22 cellular contexts compared by ENCODE assay signal in the genomic region with DNA sequence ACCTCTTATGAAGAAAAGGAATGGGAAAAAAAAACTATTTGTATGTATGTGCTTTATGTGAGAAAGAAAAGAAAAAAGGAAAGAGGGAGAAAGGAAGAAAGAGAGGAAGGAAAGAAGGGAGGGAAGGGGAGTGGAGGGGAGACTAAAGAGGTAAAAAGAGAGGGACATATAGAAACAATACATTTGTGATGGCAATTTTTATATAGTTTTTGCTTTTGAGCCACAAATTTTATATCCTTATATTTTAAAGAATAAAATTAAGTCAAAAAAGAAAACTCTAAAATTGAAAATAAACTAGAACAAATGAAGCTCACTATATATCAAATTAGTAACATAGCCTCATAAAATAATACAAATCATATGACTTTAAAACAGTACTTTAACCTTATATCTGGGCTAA. TPM values are rescaled to one million over a fixed set of nuclear protein-coding genes. Genes with fewer than 3 reads are reported as not detected.
DNase-seq lines count a peak whose midpoint lies in the region; ATAC-seq, FAIRE-seq and TF ChIP-seq lines count a peak whose summit lies in the region.
"Had no signal": no experiment of that assay in that cellular context is flagged by ENCODE, and none has a peak within 500 bp of the region (broad histone marks: within the 10 kb centered on the region; RNA-seq: fewer than 3 reads in every experiment).

No MANE protein-coding gene starts in this region.

- H3K36me3 ChIP-seq in K562 (ENCODE audit: control insufficient read depth, insufficient read depth, low read length) = no peaks in the 10 kb centered on the region
- H3K36me3 ChIP-seq: BLaER1 treated with 17β-estradiol and CSF1 and Interleukin-3, amounts not matched to agents 10 nM and 100 nM had no signal

- H3K9ac ChIP-seq in K562 (ENCODE audit: insufficient read depth in 1 of 2, low read depth in 2 of 2, low read length in 2 of 2) = no peak overlapping the region
- H3K9ac ChIP-seq: BLaER1 treated with 17β-estradiol and CSF1 and Interleukin-3, amounts not matched to agents 10 nM and 100 nM had no signal

- TF ChIP-seq RAD21 in K562 (CRISPR knock-in tag; conservative IDR thresholded peaks at IDR 0.05 in 1 of 2, IDR thresholded peaks at IDR 0.05 in 1 of 2) = no peak

- TF ChIP-seq CTCF in K562 (IDR thresholded peaks at IDR 0.05 in 2 of 3, conservative IDR thresholded peaks at IDR 0.05 in 1 of 3; ENCODE audit: insufficient read depth in 2 of 3, low read depth in 1 of 3, low read length in 3 of 3) = no peak

- CTCF ChIA-PET in K562 (lab: Yijun Ruan, JAX; ENCODE audit: low intra/inter-chr PET ratio) = no interaction called here
- CTCF ChIA-PET in activated naive CD4-positive, alpha-beta T cell treated with anti-CD3 and anti-CD28 coated beads, Interleukin-2, amount 10 ng/mL, durations not matched to agents 7 days and 5 days (lab: Charles Lee) = no interaction called here

- no peak for TF ChIP-seq EP300 in K562 (IDR thresholded peaks at IDR 0.05; ENCODE audit: low read length)

- intact Hi-C loops in K562 (cut with micrococcal nuclease) = no loop called here

- no peaks in the 10 kb centered on the region for H3K9me3 ChIP-seq in K562 (replicated peaks; ENCODE audit: control insufficient read depth, insufficient read depth, low read depth, low read length)
- H3K9me3 ChIP-seq: Caco-2 had no signal

- no peak for ATAC-seq in activated T-cell treated with anti-CD3 and anti-CD28 coated beads, Interleukin-2, amount 50 U/mL, for 72 hours (replicated peaks in 1 of 2)
- no peak for ATAC-seq in K562
- ATAC-seq: A549; CD8-positive, alpha-beta T cell; GM12878 had no signal

- H3K36me3 Mint-ChIP-seq in activated T-cell treated with anti-CD3 and anti-CD28 coated beads, Interleukin-2, amount 50 U/mL, for 72 hours (ENCODE audit: insufficient read depth in 2 of 2) = peaks cover 2 to 5% of the 10 kb centered on the region in 2 donors
- H3K36me3 Mint-ChIP-seq in activated T-cell treated with anti-CD3 and anti-CD28 coated beads, Interleukin-2, amount 50 U/mL, for 24 hours (ENCODE audit: low read depth) = no peaks in the 10 kb centered on the region
- no peaks in the 10 kb centered on the region for H3K36me3 Mint-ChIP-seq in activated naive CD4-positive, alpha-beta T cell treated with anti-CD3 and anti-CD28 coated beads, Interleukin-2, amount 10 ng/mL, durations not matched to agents 7 days and 5 days
- H3K36me3 Mint-ChIP-seq: CD8-positive, alpha-beta T cell had no signal

- H3K27ac ChIP-seq in K562 (ENCODE audit: extremely low read depth, low read depth, low read length) = no peak overlapping the region
- H3K27ac ChIP-seq: 22Rv1; A549; BLaER1 treated with 17β-estradiol and CSF1 and Interleukin-3, amounts not matched to agents 10 nM and 100 nM; C4-2B had no signal

- H3K4me1 ChIP-seq in K562 (replicated peaks in 1 of 2; ENCODE audit: control insufficient read depth in 2 of 2, insufficient read depth in 2 of 2, low read length in 2 of 2) = no peaks in the 10 kb centered on the region
- H3K4me1 ChIP-seq: A549, Caco-2 had no signal

- H3K27me3 Mint-ChIP-seq in activated T-cell treated with anti-CD3 and anti-CD28 coated beads, Interleukin-2, amount 50 U/mL, for 72 hours (ENCODE audit: low read depth) = no peaks in the 10 kb centered on the region
- no peaks in the 10 kb centered on the region for H3K27me3 Mint-ChIP-seq in activated T-cell treated with anti-CD3 and anti-CD28 coated beads, Interleukin-2, amount 50 U/mL, for 24 hours
- H3K27me3 Mint-ChIP-seq in activated naive CD4-positive, alpha-beta T cell treated with anti-CD3 and anti-CD28 coated beads, Interleukin-2, amount 10 ng/mL, durations not matched to agents 7 days and 5 days = peaks cover 15% of the 10 kb centered on the region
- H3K27me3 Mint-ChIP-seq: B cell; CD4-positive, alpha-beta T cell had no signal

- H3K4me3 Mint-ChIP-seq in activated T-cell treated with anti-CD3 and anti-CD28 coated beads, Interleukin-2, amount 50 U/mL, for 72 hours = no peak overlapping the region
- H3K4me3 Mint-ChIP-seq in activated T-cell treated with anti-CD3 and anti-CD28 coated beads, Interleukin-2, amount 50 U/mL, for 24 hours = no peak overlapping the region
- H3K4me3 Mint-ChIP-seq in activated naive CD4-positive, alpha-beta T cell treated with anti-CD3 and anti-CD28 coated beads, Interleukin-2, amount 10 ng/mL, durations not matched to agents 7 days and 5 days = no peak overlapping the region
- H3K4me3 Mint-ChIP-seq: B cell; CD4-positive, alpha-beta T cell; CD8-positive, alpha-beta T cell had no signal

- H3K4me1 Mint-ChIP-seq in activated T-cell treated with anti-CD3 and anti-CD28 coated beads, Interleukin-2, amount 50 U/mL, for 72 hours (ENCODE audit: low read depth) = no peaks in the 10 kb centered on the region
- H3K4me1 Mint-ChIP-seq in activated T-cell treated with anti-CD3 and anti-CD28 coated beads, Interleukin-2, amount 50 U/mL, for 24 hours (ENCODE audit: low read depth) = peaks cover 2% of the 10 kb centered on the region
- no peaks in the 10 kb centered on the region for H3K4me1 Mint-ChIP-seq in activated naive CD4-positive, alpha-beta T cell treated with anti-CD3 and anti-CD28 coated beads, Interleukin-2, amount 10 ng/mL, durations not matched to agents 7 days and 5 days
- H3K4me1 Mint-ChIP-seq: B cell had no signal

- BruUV-seq in K562 (replicated peaks; lab: Mats Ljungman, UMichigan) = no TSS peak

- POLR2A ChIA-PET in K562 (lab: Yijun Ruan, JAX) = interaction anchor here (0.7 kb wide), 1 partner anchor 46 kb away, joined by 3 read pairs; no protein-coding TSS in a partner anchor

- DNase-seq in activated T-cell treated with anti-CD3 and anti-CD28 coated beads, Interleukin-2, amount 50 U/mL, for 72 hours = no peak
- no peak for DNase-seq in activated T-cell treated with anti-CD3 and anti-CD28 coated beads, Interleukin-2, amount 50 U/mL, for 24 hours
- no peak for DNase-seq in K562 (ENCODE audit: extremely low read depth in 1 of 4, low spot score in 3 of 4)
- no peak for DNase-seq in NCI-H1048 (lab: John Stamatoyannopoulos, UW)
- DNase-seq in activated naive CD4-positive, alpha-beta T cell treated with anti-CD3 and anti-CD28 coated beads, Interleukin-2, amount 10 ng/mL, durations not matched to agents 7 days and 5 days = no peak
- DNase-seq: AML-193; Caco-2; Calu3; CD4-positive, alpha-beta T cell; CD8-positive, alpha-beta T cell; DMS79 treated with DMSO at 0.1 percent for 48 hours; GDM1 had no signal

- H3K27ac Mint-ChIP-seq in activated T-cell treated with anti-CD3 and anti-CD28 coated beads, Interleukin-2, amount 50 U/mL, for 72 hours = peak overlapping the region; percentile 19
- no peak overlapping the region for H3K27ac Mint-ChIP-seq in activated T-cell treated with anti-CD3 and anti-CD28 coated beads, Interleukin-2, amount 50 U/mL, for 24 hours
- H3K27ac Mint-ChIP-seq in activated naive CD4-positive, alpha-beta T cell treated with anti-CD3 and anti-CD28 coated beads, Interleukin-2, amount 10 ng/mL, durations not matched to agents 7 days and 5 days = no peak overlapping the region
- H3K27ac Mint-ChIP-seq: B cell; CD4-positive, alpha-beta T cell; CD8-positive, alpha-beta T cell had no signal

- no peaks in the 10 kb centered on the region for H3K79me2 ChIP-seq in K562 (ENCODE audit: control insufficient read depth, insufficient read depth, low read length)

- peaks cover 0 to 16% of the 10 kb centered on the region in 2 experiments; a peak in 3 of 5 replicates for H3K27me3 ChIP-seq in K562 (ENCODE audit: control insufficient read depth in 2 of 2, insufficient read depth in 2 of 2, low read length in 2 of 2)
- H3K27me3 ChIP-seq: BLaER1 treated with 17β-estradiol and CSF1 and Interleukin-3, amounts not matched to agents 10 nM and 100 nM had no signal

- in situ Hi-C loops in K562 (cut with MboI) = no loop called here

- H3K4me2 ChIP-seq in K562 (ENCODE audit: insufficient read depth, low read length) = no peak overlapping the region
- H3K4me2 ChIP-seq: A549; BLaER1 treated with 17β-estradiol and CSF1 and Interleukin-3, amounts not matched to agents 10 nM and 100 nM had no signal

- peaks cover 0 to 2% of the 10 kb centered on the region in 2 donors for H3K9me3 Mint-ChIP-seq in activated T-cell treated with anti-CD3 and anti-CD28 coated beads, Interleukin-2, amount 50 U/mL, for 72 hours
- peaks cover 7% of the 10 kb centered on the region for H3K9me3 Mint-ChIP-seq in activated T-cell treated with anti-CD3 and anti-CD28 coated beads, Interleukin-2, amount 50 U/mL, for 24 hours
- H3K9me3 Mint-ChIP-seq in activated naive CD4-positive, alpha-beta T cell treated with anti-CD3 and anti-CD28 coated beads, Interleukin-2, amount 10 ng/mL, durations not matched to agents 7 days and 5 days = no peaks in the 10 kb centered on the region

- H3K9me1 ChIP-seq in K562 (ENCODE audit: control insufficient read depth, insufficient read depth, low read length) = no peaks in the 10 kb centered on the region

- no peak overlapping the region for H2AFZ ChIP-seq in K562 (ENCODE audit: low read depth, low read length)

- H4K20me1 ChIP-seq in K562 (replicated peaks; ENCODE audit: control insufficient read depth, insufficient read depth, low read length) = no peaks in the 10 kb centered on the region
- H4K20me1 ChIP-seq: BLaER1 treated with 17β-estradiol and CSF1 and Interleukin-3, amounts not matched to agents 10 nM and 100 nM had no signal

- FAIRE-seq in G401.6 (lab: Jason Lieb, UNC) = peak; percentile 41
- no peak for FAIRE-seq in K562 (lab: Jason Lieb, UNC)
- FAIRE-seq: A549, D721Med, GM12878, GM12892, GM18507 had no signal

- H3K4me3 ChIP-seq in K562 = no peak overlapping the region
- H3K4me3 ChIP-seq: A549; BLaER1 treated with 17β-estradiol and CSF1 and Interleukin-3, amounts not matched to agents 10 nM and 100 nM; GM12878 had no signal

- no peak for TF ChIP-seq POLR2A in K562 (conservative IDR thresholded peaks at IDR 0.05)

RNA-seq across cellular contexts. Expression of gene C7orf25, which starts 11.0 kb away (rescaled TPM):
- 1 to 10 TPM; 3.5 to 5.1 TPM for total RNA-seq in activated T-cell treated with anti-CD3 and anti-CD28 coated beads, Interleukin-2, amount 50 U/mL, for 72 hours
- total RNA-seq in K562 (2011; cell fraction: chromatin; rRNA removed; ENCODE audit: low replicate concordance) = 6.8 and 19.1 TPM in 2 replicates
- 2.8 and 5.7 TPM in 2 replicates for total RNA-seq in K562 (2011; cell fraction: nucleolus; rRNA removed)
- total RNA-seq in K562 (2011; cell fraction: nucleoplasm; rRNA removed) = 5.9 and 12.0 TPM in 2 replicates
- total RNA-seq in K562 (2014; rRNA removed) (1.2 and 1.9 TPM in 2 replicates), K562 (2014; rRNA removed; fragmentation: Illumina TruSeq; extraction: Trizol) (2.9 TPM in 2 replicates), K562 (2015; rRNA removed; fragmentation: Illumina TruSeq; extraction: Trizol) (2.0 and 2.3 TPM in 2 replicates), K562 (2021) (3.4 and 4.4 TPM in 2 replicates)
- polyA plus RNA-seq in K562 (2011; rRNA removed) (3.0 and 4.7 TPM in 2 replicates), K562 (2014; fragmentation: Illumina TruSeq; extraction: Trizol) (1.8 and 2.7 TPM in 2 replicates), K562 (2014; fragmentation: Nextera tagmentation; extraction: Ambion mirVana) (1 to 10 TPM; 1.3 to 1.9 TPM), K562 (2014; rRNA removed) (1.3 and 5.5 TPM in 2 replicates)
- 1.4 and 2.1 TPM in 2 replicates for polyA plus RNA-seq in K562 (2011; cell fraction: cytosol; rRNA removed)
- 2.0 and 3.2 TPM in 2 replicates for polyA plus RNA-seq in K562 (2011; cell fraction: nucleus; rRNA removed)
- 2.2 and 3.1 TPM in 2 replicates for polyA plus RNA-seq in K562 (2012)
- polyA minus RNA-seq in K562 (2011; rRNA and poly(A)+ RNA removed) = 3.3 and 5.8 TPM in 2 replicates
- 0.55 and 1.4 TPM in 2 replicates for polyA minus RNA-seq in K562 (2011; cell fraction: cytosol; rRNA and poly(A)+ RNA removed)
- 8.8 and 16.8 TPM in 2 replicates for polyA minus RNA-seq in K562 (2011; cell fraction: nucleus; rRNA and poly(A)+ RNA removed)

RNA-seq across cellular contexts. Expression of gene PSMA2, which starts 31.1 kb away (rescaled TPM):
- 100 to 1,000 TPM; 107 to 124 TPM for total RNA-seq in activated T-cell treated with anti-CD3 and anti-CD28 coated beads, Interleukin-2, amount 50 U/mL, for 72 hours
- total RNA-seq in K562 (2011; cell fraction: chromatin; rRNA removed; ENCODE audit: low replicate concordance) = 16.0 and 45.2 TPM in 2 replicates
- 15.5 and 16.6 TPM in 2 replicates for total RNA-seq in K562 (2011; cell fraction: nucleolus; rRNA removed)
- 32.4 and 41.8 TPM in 2 replicates for total RNA-seq in K562 (2011; cell fraction: nucleoplasm; rRNA removed)
- total RNA-seq in K562 (2014; rRNA removed) (88.7 and 91.7 TPM in 2 replicates), K562 (2014; rRNA removed; fragmentation: Illumina TruSeq; extraction: Trizol) (274 and 308 TPM in 2 replicates), K562 (2015; rRNA removed; fragmentation: Illumina TruSeq; extraction: Trizol) (149 and 162 TPM in 2 replicates), K562 (2021) (184 and 200 TPM in 2 replicates)
- polyA plus RNA-seq in K562 (2011; rRNA removed) (291 and 412 TPM in 2 replicates), K562 (2014; fragmentation: Illumina TruSeq; extraction: Trizol) (145 and 154 TPM in 2 replicates), K562 (2014; fragmentation: Nextera tagmentation; extraction: Ambion mirVana) (1,000 to 10,000 TPM in 1 of 2 experiments, 100 to 1,000 TPM in 1; 887 to 1,070 TPM), K562 (2014; rRNA removed) (174 and 213 TPM in 2 replicates)
- polyA plus RNA-seq in K562 (2011; cell fraction: cytosol; rRNA removed) = 71.1 and 145 TPM in 2 replicates
- polyA plus RNA-seq in K562 (2011; cell fraction: nucleus; rRNA removed) = 26.1 and 65.3 TPM in 2 replicates
- polyA plus RNA-seq in K562 (2012) = 198 and 258 TPM in 2 replicates
- polyA minus RNA-seq in K562 (2011; rRNA and poly(A)+ RNA removed) = 94.8 and 103 TPM in 2 replicates
- 52.1 and 55.2 TPM in 2 replicates for polyA minus RNA-seq in K562 (2011; cell fraction: cytosol; rRNA and poly(A)+ RNA removed)
- polyA minus RNA-seq in K562 (2011; cell fraction: nucleus; rRNA and poly(A)+ RNA removed) = 12.5 and 19.8 TPM in 2 replicates

RNA-seq across cellular contexts. Expression of gene MRPL32, which starts 31.3 kb away (rescaled TPM):
- 10 to 100 TPM; 64.5 to 66.6 TPM for total RNA-seq in activated T-cell treated with anti-CD3 and anti-CD28 coated beads, Interleukin-2, amount 50 U/mL, for 72 hours
- total RNA-seq in K562 (2011; cell fraction: chromatin; rRNA removed; ENCODE audit: low replicate concordance) = 39.3 and 104 TPM in 2 replicates
- 27.3 and 33.6 TPM in 2 replicates for total RNA-seq in K562 (2011; cell fraction: nucleolus; rRNA removed)
- total RNA-seq in K562 (2011; cell fraction: nucleoplasm; rRNA removed) = 59.0 and 64.3 TPM in 2 replicates
- 104 and 111 TPM in 2 replicates for total RNA-seq in K562 (2014; rRNA removed)
- total RNA-seq in K562 (2014; rRNA removed; fragmentation: Illumina TruSeq; extraction: Trizol) = 138 and 139 TPM in 2 replicates
- 109 and 120 TPM in 2 replicates for total RNA-seq in K562 (2015; rRNA removed; fragmentation: Illumina TruSeq; extraction: Trizol)
- 75.5 and 86.0 TPM in 2 replicates for total RNA-seq in K562 (2021)
- 95.4 and 113 TPM in 2 replicates for polyA plus RNA-seq in K562 (2011; rRNA removed)
- polyA plus RNA-seq in K562 (2011; cell fraction: cytosol; rRNA removed) = 38.5 and 52.8 TPM in 2 replicates
- polyA plus RNA-seq in K562 (2011; cell fraction: nucleus; rRNA removed) = 86.8 and 172 TPM in 2 replicates
- 48.6 and 76.2 TPM in 2 replicates for polyA plus RNA-seq in K562 (2012)
- 134 and 140 TPM in 2 replicates for polyA plus RNA-seq in K562 (2014; fragmentation: Illumina TruSeq; extraction: Trizol)
- polyA plus RNA-seq in K562 (2014; fragmentation: Nextera tagmentation; extraction: Ambion mirVana) = 100 to 1,000 TPM; 341 to 351 TPM
- polyA plus RNA-seq in K562 (2014; rRNA removed) = 145 and 162 TPM in 2 replicates
- polyA minus RNA-seq in K562 (2011; rRNA and poly(A)+ RNA removed) = 44.0 and 49.0 TPM in 2 replicates
- 16.0 and 20.2 TPM in 2 replicates for polyA minus RNA-seq in K562 (2011; cell fraction: cytosol; rRNA and poly(A)+ RNA removed)
- polyA minus RNA-seq in K562 (2011; cell fraction: nucleus; rRNA and poly(A)+ RNA removed) = 22.1 and 46.5 TPM in 2 replicates
